In genomic region chr1:93874025-93874651, GRCh38 we compare ENCODE assay signal across 8 cellular contexts. TPM values are rescaled to one million over a fixed set of nuclear protein-coding genes. Genes with fewer than 3 reads are reported as not detected.
DNase-seq lines count a peak whose midpoint lies in the region; ATAC-seq and TF ChIP-seq lines count a peak whose summit lies in the region.

No MANE protein-coding gene starts in this region.

- ATAC-seq in lower lobe of right lung, result no peak

- H3K27ac ChIP-seq in adrenal gland (no peak overlapping the region), lower lobe of right lung (no peak overlapping the region)

- H3K36me3 ChIP-seq in adrenal gland (replicated peaks in 1 of 2) (peaks cover 0 to 79% of the 10 kb centered on the region in 2 donors), lower lobe of right lung (peaks cover 84% of the 10 kb centered on the region)

- WGBS in adrenal gland, 4 donors, result 45 to 64% (median 60%) methylated on average over 3 of the region's 3 CpGs

- no peak for TF ChIP-seq POLR2A in adrenal gland (IDR thresholded peaks at IDR 0.05)

- H3K27me3 ChIP-seq in adrenal gland (no peaks in the 10 kb centered on the region), lower lobe of right lung (ENCODE audit: low read depth) (no peaks in the 10 kb centered on the region)

- H3K4me1 ChIP-seq in adrenal gland (replicated peaks in 1 of 2) (peaks cover 6 to 21% of the 10 kb centered on the region in 2 donors), lower lobe of right lung (peaks cover 27% of the 10 kb centered on the region)

- no peak overlapping the region for H3K4me3 ChIP-seq in adrenal gland
- no peak overlapping the region for H3K4me3 ChIP-seq in lower lobe of right lung

- H3K9me3 ChIP-seq in adrenal gland (replicated peaks in 1 of 3), result no peaks in the 10 kb centered on the region
- H3K9me3 ChIP-seq in lower lobe of right lung, result no peaks in the 10 kb centered on the region

- intact Hi-C loops in adrenal gland (cut with DNase I), result no loop called here
- intact Hi-C loops in lower lobe of right lung (cut with DNase I), result no loop called here

- TF ChIP-seq CTCF in adrenal gland (IDR thresholded peaks at IDR 0.05) (peak; percentile 20 to 63 (median 49)), lower lobe of right lung (IDR thresholded peaks at IDR 0.05) (peak; percentile 26)

- DNase-seq in NCI-H146 (lab: John Stamatoyannopoulos, UW), result peak; percentile 12
- DNase-seq in NCI-H146 treated with DMSO at 0.1 percent for 48 hours (lab: John Stamatoyannopoulos, UW; ENCODE audit: unreplicated experiment), result no peak
- peak; percentile 61 for DNase-seq in LHCN-M2 (ENCODE audit: low read depth)
- DNase-seq in adrenal gland, result peak in 2 of 7 donors; percentile 34 to 53
- DNase-seq in lower lobe of right lung, result no peak
- no peak for DNase-seq in HuH-7.5 (ENCODE audit: low spot score)
- DNase-seq in NCI-H1694 (lab: John Stamatoyannopoulos, UW), result no peak
- DNase-seq in HPDE6-E6E7 (ENCODE audit: extremely low spot score), result no peak

RNA-seq across cellular contexts. Expression of gene DNTTIP2, which starts 4.9 kb away (rescaled TPM):
- total RNA-seq in LHCN-M2 (2014; rRNA removed) (39.2 and 42.5 TPM in 2 replicates), adrenal gland (10 to 100 TPM; 12.9 to 81.1 (median 31.7) TPM), lower lobe of right lung (46.8 TPM)
- polyA plus RNA-seq in LHCN-M2 (2012), result 24.4 TPM
- polyA plus RNA-seq in adrenal gland, result 100 to 1,000 TPM in 1 of 3 donors, 10 to 100 TPM in 2; 61.0 to 109 (median 61.7) TPM

RNA-seq across cellular contexts. Expression of gene GCLM, which starts 35.1 kb away (rescaled TPM):
- total RNA-seq in LHCN-M2 (2014; rRNA removed), result 13.0 and 15.6 TPM in 2 replicates
- 10.8 TPM for polyA plus RNA-seq in LHCN-M2 (2012)
- 10 to 100 TPM; 17.9 to 53.7 (median 30.0) TPM for total RNA-seq in adrenal gland
- 10 to 100 TPM in 1 of 3 donors, 1 to 10 TPM in 2; 3.9 to 81.3 (median 7.2) TPM for polyA plus RNA-seq in adrenal gland
- total RNA-seq in lower lobe of right lung, result 16.7 TPM

Comparison
In these comparisons a context has a peak if more than half of its experiments do, and no peak if none do; other contexts are left out.
1. DNase-seq: peak in NCI-H146 (single experiment) and LHCN-M2 (single experiment); none in NCI-H146 treated with DMSO at 0.1 percent for 48 hours (single experiment), lower lobe of right lung (single experiment), HuH-7.5 (single experiment), NCI-H1694 (single experiment) and HPDE6-E6E7 (single experiment).